In genomic region chr3:151024339-151024738, GRCh38 we compare ENCODE assay signal across 34 cellular contexts. TPM values are rescaled to one million over a fixed set of nuclear protein-coding genes. Genes with fewer than 3 reads are reported as not detected.
"Had no signal": no experiment of that assay in that cellular context is flagged by ENCODE, and none has a peak within 500 bp of the region (broad histone marks: within the 10 kb centered on the region; RNA-seq: fewer than 3 reads in every experiment).

No MANE protein-coding gene starts in this region.

- H3K4me1 ChIP-seq: neural progenitor cell, parathyroid adenoma, psoas muscle, spleen, suprapubic skin, testis, tibial artery, transverse colon, upper lobe of right lung, uterus had no signal

- H3K36me3 ChIP-seq: neural progenitor cell, ovary, spleen, suprapubic skin, tibial artery, transverse colon, upper lobe of right lung, uterus had no signal

- H3K9ac ChIP-seq: neural progenitor cell, parathyroid adenoma had no signal

- DNase-seq: naive thymus-derived CD8-positive, alpha-beta T cell; nephron progenitor cell; occipital lobe; ovary; posterior cingulate gyrus; psoas muscle; right cardiac atrium; spleen; stimulated activated CD4-positive, alpha-beta T cell treated with anti-CD3 and anti-CD28 coated beads, Interleukin-12 subunit alpha, Interleukin-12 subunit beta, amount 100 ng/mL, for 4 hours; stimulated activated CD4-positive, alpha-beta T cell treated with anti-CD3 and anti-CD28 coated beads, Interleukin-1b, Interleukin-23, amount 100 ng/mL, for 48 hours; stimulated activated CD4-positive, alpha-beta T cell treated with anti-CD3 and anti-CD28 coated beads, Interleukin-4, amount 100 ng/mL, for 1 hour; stimulated activated CD4-positive, alpha-beta T cell treated with anti-CD3 and anti-CD28 coated beads, Interleukin-4, amount 100 ng/mL, for 4 hours; stimulated activated CD8-positive, alpha-beta memory T cell treated with anti-CD3 and anti-CD28 coated beads, Interleukin-4, amount 100 ng/mL, for 48 hours; stimulated activated naive CD4-positive, alpha-beta T cell; stimulated activated naive CD8-positive, alpha-beta T cell treated with anti-CD3 and anti-CD28 coated beads, Interleukin-15, amount 100 ng/mL, for 72 hours; stimulated activated naive CD8-positive, alpha-beta T cell treated with anti-CD3 and anti-CD28 coated beads, Interleukin-15, Interleukin-2, amounts not matched to agents 100 U/mL and 50 U/mL, for 24 hours; substantia nigra; testis; tibial artery; transverse colon; upper lobe of right lung; uterus had no signal

- H3K27me3 ChIP-seq: neural progenitor cell, ovary, spleen, testis, upper lobe of right lung, uterus had no signal

- H3K4me3 ChIP-seq: neural progenitor cell, ovary, psoas muscle, skin epidermis, smooth muscle cell, spleen, suprapubic skin, testis, tibial artery, transverse colon, upper lobe of right lung, uterus had no signal

- H3K4me2 ChIP-seq: neural progenitor cell, smooth muscle cell had no signal

- ATAC-seq: naive thymus-derived CD8-positive, alpha-beta T cell; natural killer cell treated with Interleukin-12 subunit alpha and Interleukin-12 subunit beta and Interleukin-15 and Interleukin-18, amount 100 ng/mL, for 72 hours; psoas muscle; right cardiac atrium; sciatic nerve; stimulated activated memory B cell treated with anti-CD40 and anti-IgM and Interleukin-4, amounts not matched to agents 10 μg/mL and 1 μg/mL and 100 μg/mL, for 72 hours; stimulated activated naive CD8-positive, alpha-beta T cell treated with anti-CD3 and anti-CD28 coated beads, Interleukin-15, amount 100 ng/mL, for 72 hours; stimulated activated naive CD8-positive, alpha-beta T cell treated with anti-CD3 and anti-CD28 coated beads, Interleukin-15, Interleukin-2, amounts not matched to agents 100 U/mL and 50 U/mL, for 24 hours; upper lobe of right lung had no signal

- H3K27ac ChIP-seq: neural progenitor cell, ovary, parathyroid adenoma, psoas muscle, skin epidermis, spleen, suprapubic skin, testis, tibial artery, transverse colon, upper lobe of right lung, uterus had no signal

- H2AFZ ChIP-seq: neural progenitor cell, parathyroid adenoma had no signal

- H3K9me3 ChIP-seq: ovary, psoas muscle, suprapubic skin, testis, tibial artery, transverse colon, upper lobe of right lung, uterus had no signal

- H3K79me2 ChIP-seq: parathyroid adenoma had no signal

RNA-seq across cellular contexts. Expression of gene CLRN1, which starts 51.8 kb away (rescaled TPM):
- total RNA-seq: naive thymus-derived CD8-positive, alpha-beta T cell; natural killer cell treated with Interleukin-12 subunit alpha and Interleukin-12 subunit beta and Interleukin-15 and Interleukin-18, amount 100 ng/mL, for 72 hours; occipital lobe; osteoblast; ovary; progenitor cell of endocrine pancreas; psoas muscle; renal cortical epithelial cell; right cardiac atrium; sciatic nerve; smooth muscle cell; spleen; suprapubic skin; upper lobe of right lung; urinary bladder; uterus had no signal
- polyA plus RNA-seq: naive thymus-derived CD8-positive, alpha-beta T cell; ovary; psoas muscle; right cardiac atrium; smooth muscle cell; spleen; urinary bladder had no signal
